ENCODE assay signal across 11 cellular contexts in the genomic region with DNA sequence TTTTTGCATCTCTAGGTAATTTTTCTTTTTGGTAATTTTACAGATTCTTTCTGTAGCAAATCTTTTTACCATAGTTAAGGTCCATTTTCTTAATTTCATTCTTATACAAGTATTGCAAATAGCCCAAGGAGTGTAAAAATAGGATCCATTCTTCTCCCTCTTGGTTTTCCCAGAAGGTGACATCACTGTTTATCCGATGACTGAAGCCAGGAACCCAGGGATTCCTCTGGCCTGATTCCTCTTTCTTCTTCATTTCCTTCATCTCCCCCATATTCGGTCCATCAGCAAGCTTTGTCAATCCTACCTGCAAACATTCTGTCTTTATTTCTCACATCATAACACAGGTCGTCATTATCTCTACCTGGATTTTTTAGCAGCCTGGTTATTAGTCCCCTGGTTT. TPM values are rescaled to one million over a fixed set of nuclear protein-coding genes. Genes with fewer than 3 reads are reported as not detected.
DNase-seq lines count a peak whose midpoint lies in the region; ATAC-seq and TF ChIP-seq lines count a peak whose summit lies in the region.
"Had no signal": no experiment of that assay in that cellular context is flagged by ENCODE, and none has a peak within 500 bp of the region (broad histone marks: within the 10 kb centered on the region; RNA-seq: fewer than 3 reads in every experiment).

No MANE protein-coding gene starts in this region.

- H3K4me1 ChIP-seq in heart left ventricle (peaks cover 3 to 55% (median 43%) of the 10 kb centered on the region in 12 donors), tibial artery (peaks cover 0 to 69% (median 31%) of the 10 kb centered on the region in 4 donors), foreskin keratinocyte (peaks cover 12% of the 10 kb centered on the region)

- no peak overlapping the region for H3K27ac Mint-ChIP-seq in activated naive CD8-positive, alpha-beta T cell treated with anti-CD3 and anti-CD28 coated beads for 36 hours
- H3K27ac Mint-ChIP-seq in memory B cell = peak overlapping the region; percentile 14

- no peak for TF ChIP-seq POLR2A in heart left ventricle (IDR thresholded peaks at IDR 0.05)

- H3K27me3 Mint-ChIP-seq in activated naive CD8-positive, alpha-beta T cell treated with anti-CD3 and anti-CD28 coated beads for 36 hours = peaks cover under 1% of the 10 kb centered on the region
- no peaks in the 10 kb centered on the region for H3K27me3 Mint-ChIP-seq in memory B cell

- no peaks in the 10 kb centered on the region for H3K9me3 Mint-ChIP-seq in activated naive CD8-positive, alpha-beta T cell treated with anti-CD3 and anti-CD28 coated beads for 36 hours
- H3K9me3 Mint-ChIP-seq in memory B cell = no peaks in the 10 kb centered on the region

- H3K27me3 ChIP-seq in heart left ventricle (no peaks in the 10 kb centered on the region), tibial artery (no peaks in the 10 kb centered on the region), foreskin keratinocyte (no peaks in the 10 kb centered on the region)
- H3K27me3 ChIP-seq: adrenal gland had no signal

- H3K4me1 Mint-ChIP-seq in activated naive CD8-positive, alpha-beta T cell treated with anti-CD3 and anti-CD28 coated beads for 36 hours = peaks cover 55% of the 10 kb centered on the region
- peaks cover 26% of the 10 kb centered on the region for H3K4me1 Mint-ChIP-seq in memory B cell

- ATAC-seq in heart left ventricle = no peak
- ATAC-seq in Right ventricle myocardium inferior = no peak
- no peak for ATAC-seq in memory B cell (ENCODE audit: low read depth)
- ATAC-seq in omental fat pad (ENCODE audit: low FRiP score) = no peak
- ATAC-seq in foreskin keratinocyte = no peak

- H3K27ac ChIP-seq in heart left ventricle (peak overlapping the region in 7 of 12 donors; percentile 22 to 69 (median 39)), tibial artery (peak overlapping the region; percentile 29 to 38), foreskin keratinocyte (no peak overlapping the region)

- 26 to 42% (median 31%) methylated on average over 3 of the region's 3 CpGs for WGBS in heart left ventricle, 4 donors

- H3K36me3 Mint-ChIP-seq in activated naive CD8-positive, alpha-beta T cell treated with anti-CD3 and anti-CD28 coated beads for 36 hours = peaks cover 49% of the 10 kb centered on the region
- H3K36me3 Mint-ChIP-seq in memory B cell = peaks cover 16% of the 10 kb centered on the region

- H3K4me3 ChIP-seq in heart left ventricle = peak overlapping the region in 5 of 12 donors; percentile 0 to 99 (median 96)
- no peak overlapping the region for H3K4me3 ChIP-seq in tibial artery

- intact Hi-C loops in heart left ventricle (cut with DNase I) = loop anchor here in 2 of 10 donors (5.0 to 10.0 kb wide), 3 partner anchors 180 to 710 kb away; a partner anchor contains a TSS
- intact Hi-C loops in Right ventricle myocardium inferior (cut with DNase I) = loop anchor here (10.0 kb wide), 1 partner anchor 710 kb away; a partner anchor contains a TSS
- intact Hi-C loops in tibial artery (cut with DNase I; ENCODE audit: low total_unique reads) = no loop called here

- no peak for TF ChIP-seq CTCF in heart left ventricle (IDR thresholded peaks at IDR 0.05)
- no peak for TF ChIP-seq CTCF in tibial artery (IDR thresholded peaks at IDR 0.05)
- TF ChIP-seq CTCF in omental fat pad (IDR thresholded peaks at IDR 0.05) = no peak
- TF ChIP-seq CTCF in foreskin keratinocyte (conservative IDR thresholded peaks at IDR 0.05) = no peak

- DNase-seq in heart left ventricle (no peak), Right ventricle myocardium inferior (ENCODE audit: missing footprints) (no peak), memory B cell (ENCODE audit: low spot score in 2 of 2) (no peak), tibial artery (no peak), NCI-H446 treated with DMSO at 0.1 percent for 48 hours (lab: John Stamatoyannopoulos, UW) (no peak), omental fat pad (ENCODE audit: low spot score) (no peak), foreskin keratinocyte (no peak)
- DNase-seq in activated naive CD8-positive, alpha-beta T cell treated with anti-CD3 and anti-CD28 coated beads for 36 hours = no peak
- DNase-seq: adrenal gland, foreskin melanocyte, KG1 had no signal

- H3K9me3 ChIP-seq in heart left ventricle (no peaks in the 10 kb centered on the region), tibial artery (no peaks in the 10 kb centered on the region)
- H3K9me3 ChIP-seq: adrenal gland had no signal

- H3K36me3 ChIP-seq in heart left ventricle = peaks cover 3 to 42% (median 39%) of the 10 kb centered on the region in 9 donors
- H3K36me3 ChIP-seq in tibial artery = peaks cover 20 to 27% (median 23%) of the 10 kb centered on the region in 3 donors

- peak overlapping the region; percentile 11 for H3K4me3 Mint-ChIP-seq in activated naive CD8-positive, alpha-beta T cell treated with anti-CD3 and anti-CD28 coated beads for 36 hours
- peak overlapping the region; percentile 2 for H3K4me3 Mint-ChIP-seq in memory B cell

RNA-seq across cellular contexts. Expression of a gene that starts 5.3 kb away (rescaled TPM):
- total RNA-seq in heart left ventricle (10 to 100 TPM; 23.1 to 44.5 (median 36.3) TPM), Right ventricle myocardium inferior (23.5 TPM), omental fat pad (10 to 100 TPM; 48.5 to 91.6 (median 80.4) TPM), foreskin keratinocyte (27.4 and 27.8 TPM in 2 replicates)
- polyA plus RNA-seq in heart left ventricle (10 to 100 TPM; 22.2 to 24.1 TPM), foreskin keratinocyte (13.1 and 15.4 TPM in 2 replicates)
- 10 to 100 TPM; 65.1 to 66.4 TPM for total RNA-seq in activated naive CD8-positive, alpha-beta T cell treated with anti-CD3 and anti-CD28 coated beads for 36 hours
